In the genomic region with DNA sequence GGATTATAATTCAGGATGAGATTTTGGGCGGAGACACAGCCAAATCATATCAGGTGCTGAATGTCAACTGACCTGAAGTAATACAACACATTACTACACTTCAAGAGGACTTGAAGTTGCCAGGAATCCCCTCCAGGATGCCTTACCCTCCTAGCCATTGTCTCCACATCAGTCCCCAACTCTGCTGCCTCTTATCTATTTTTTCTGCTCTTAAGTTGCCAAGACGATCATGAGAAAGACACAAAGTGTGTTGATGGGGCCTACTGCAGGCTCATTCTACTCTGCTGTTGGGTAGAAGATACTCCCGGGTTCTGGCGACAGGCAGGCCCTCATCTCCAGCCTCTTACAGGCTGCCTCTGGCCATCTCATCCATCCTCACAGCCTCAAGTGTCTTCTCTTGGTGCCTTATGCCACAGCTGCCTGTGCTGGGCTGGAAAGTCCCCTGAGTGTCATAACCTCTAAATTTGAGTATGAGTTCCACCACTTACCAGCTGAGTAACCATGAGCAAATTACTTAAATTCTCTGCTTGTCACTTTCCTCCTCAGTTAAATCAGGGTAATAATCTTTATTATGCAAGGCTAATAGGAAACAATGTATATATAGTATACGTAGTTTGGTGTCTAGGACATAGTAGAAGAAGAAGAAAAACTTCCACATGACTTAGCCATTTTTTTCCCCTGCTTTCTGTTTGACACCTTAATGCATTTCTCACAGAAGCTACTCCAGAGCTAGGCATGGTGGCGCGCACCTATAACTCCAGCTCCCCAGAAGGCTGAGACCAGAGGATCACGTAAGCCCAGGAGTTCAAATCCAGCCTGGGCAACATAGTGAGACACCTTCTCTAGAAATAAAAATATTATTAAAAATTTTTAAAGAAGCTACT, we compare ENCODE assay signal across 9 cellular contexts.
A peak's percentile ranks its signal among the peaks of the same experiment; 100 is the strongest.
DNase-seq lines count a peak whose midpoint lies in the region; ATAC-seq and TF ChIP-seq lines count a peak whose summit lies in the region.
"Had no signal": no experiment of that assay in that cellular context is flagged by ENCODE, and none has a peak within 500 bp of the region (broad histone marks: within the 10 kb centered on the region; RNA-seq: fewer than 3 reads in every experiment).

No MANE protein-coding gene starts in this region.

- H3K9me3 Mint-ChIP-seq in activated CD8-positive, alpha-beta memory T cell treated with anti-CD3 and anti-CD28 coated beads, Interleukin-2, amount 10 ng/mL, durations not matched to agents 7 days and 5 days (ENCODE audit: low read depth), result no peaks in the 10 kb centered on the region
- no peaks in the 10 kb centered on the region for H3K9me3 Mint-ChIP-seq in stimulated activated memory B cell treated with anti-CD40 and anti-IgM and Interleukin-4, amounts not matched to agents 10 μg/mL and 1 μg/mL and 100 μg/mL, for 72 hours
- H3K9me3 Mint-ChIP-seq in type B pancreatic cell, result no peaks in the 10 kb centered on the region

- ATAC-seq in activated CD8-positive, alpha-beta memory T cell treated with anti-CD3 and anti-CD28 coated beads, Interleukin-2, amount 10 ng/mL, durations not matched to agents 7 days and 5 days, result no peak
- peak; percentile 98 for ATAC-seq in GM21825 (IDR thresholded peaks at IDR 0.05; ENCODE audit: unreplicated experiment)
- peak; percentile 98 for ATAC-seq in HG03565 (IDR thresholded peaks at IDR 0.05; ENCODE audit: unreplicated experiment)
- ATAC-seq in stimulated activated memory B cell treated with anti-CD40 and anti-IgM and Interleukin-4, amounts not matched to agents 10 μg/mL and 1 μg/mL and 100 μg/mL, for 72 hours, result peak; percentile 98
- ATAC-seq: HCT116 had no signal

- peaks cover 13% of the 10 kb centered on the region for H3K4me1 Mint-ChIP-seq in activated CD8-positive, alpha-beta memory T cell treated with anti-CD3 and anti-CD28 coated beads, Interleukin-2, amount 10 ng/mL, durations not matched to agents 7 days and 5 days
- H3K4me1 Mint-ChIP-seq in stimulated activated memory B cell treated with anti-CD40 and anti-IgM and Interleukin-4, amounts not matched to agents 10 μg/mL and 1 μg/mL and 100 μg/mL, for 72 hours, result peaks cover 59% of the 10 kb centered on the region
- H3K4me1 Mint-ChIP-seq in type B pancreatic cell (ENCODE audit: unreplicated experiment), result peaks cover 11% of the 10 kb centered on the region

- TF ChIP-seq CTCF in type B pancreatic cell (conservative IDR thresholded peaks at IDR 0.05), result no peak

- H3K4me3 Mint-ChIP-seq in activated CD8-positive, alpha-beta memory T cell treated with anti-CD3 and anti-CD28 coated beads, Interleukin-2, amount 10 ng/mL, durations not matched to agents 7 days and 5 days, result no peak overlapping the region
- H3K4me3 Mint-ChIP-seq in stimulated activated memory B cell treated with anti-CD40 and anti-IgM and Interleukin-4, amounts not matched to agents 10 μg/mL and 1 μg/mL and 100 μg/mL, for 72 hours, result peak overlapping the region; percentile 69
- H3K4me3 Mint-ChIP-seq in type B pancreatic cell, result no peak overlapping the region

- peak; percentile 41 for DNase-seq in activated CD8-positive, alpha-beta memory T cell treated with anti-CD3 and anti-CD28 coated beads, Interleukin-2, amount 10 ng/mL, durations not matched to agents 7 days and 5 days
- DNase-seq in activated CD8-positive, alpha-beta memory T cell treated with anti-CD3 and anti-CD28 coated beads, Interleukin-2, amount 50 U/mL, for 48 hours, result no peak
- DNase-seq in cerebellum (ENCODE audit: low spot score), result no peak
- no peak for DNase-seq in NCI-H2081 treated with DMSO at 0.1 percent for 48 hours (lab: John Stamatoyannopoulos, UW)
- no peak for DNase-seq in type B pancreatic cell (ENCODE audit: extremely low spot score, unreplicated experiment)

- CTCF ChIA-PET in activated CD8-positive, alpha-beta memory T cell treated with anti-CD3 and anti-CD28 coated beads, Interleukin-2, amount 10 ng/mL, durations not matched to agents 7 days and 5 days (lab: Charles Lee), result no interaction called here

- H3K27me3 Mint-ChIP-seq in activated CD8-positive, alpha-beta memory T cell treated with anti-CD3 and anti-CD28 coated beads, Interleukin-2, amount 10 ng/mL, durations not matched to agents 7 days and 5 days, result peaks cover 18% of the 10 kb centered on the region
- no peaks in the 10 kb centered on the region for H3K27me3 Mint-ChIP-seq in stimulated activated memory B cell treated with anti-CD40 and anti-IgM and Interleukin-4, amounts not matched to agents 10 μg/mL and 1 μg/mL and 100 μg/mL, for 72 hours
- no peaks in the 10 kb centered on the region for H3K27me3 Mint-ChIP-seq in type B pancreatic cell

- no peaks in the 10 kb centered on the region for H3K36me3 Mint-ChIP-seq in activated CD8-positive, alpha-beta memory T cell treated with anti-CD3 and anti-CD28 coated beads, Interleukin-2, amount 10 ng/mL, durations not matched to agents 7 days and 5 days
- no peaks in the 10 kb centered on the region for H3K36me3 Mint-ChIP-seq in stimulated activated memory B cell treated with anti-CD40 and anti-IgM and Interleukin-4, amounts not matched to agents 10 μg/mL and 1 μg/mL and 100 μg/mL, for 72 hours
- no peaks in the 10 kb centered on the region for H3K36me3 Mint-ChIP-seq in type B pancreatic cell

- H3K27ac Mint-ChIP-seq in activated CD8-positive, alpha-beta memory T cell treated with anti-CD3 and anti-CD28 coated beads, Interleukin-2, amount 10 ng/mL, durations not matched to agents 7 days and 5 days, result no peak overlapping the region
- H3K27ac Mint-ChIP-seq in stimulated activated memory B cell treated with anti-CD40 and anti-IgM and Interleukin-4, amounts not matched to agents 10 μg/mL and 1 μg/mL and 100 μg/mL, for 72 hours, result peak overlapping the region; percentile 91
- no peak overlapping the region for H3K27ac Mint-ChIP-seq in type B pancreatic cell
